In genomic region chr16:24538756-24539294, GRCh38 we compare ENCODE assay signal across 8 cellular contexts. TPM values are rescaled to one million over a fixed set of nuclear protein-coding genes. Genes with fewer than 3 reads are reported as not detected.
A peak's percentile ranks its signal among the peaks of the same experiment; 100 is the strongest.
DNase-seq lines count a peak whose midpoint lies in the region; ATAC-seq and TF ChIP-seq lines count a peak whose summit lies in the region.

No MANE protein-coding gene starts in this region.

- H3K4me1 Mint-ChIP-seq in activated CD4-positive, alpha-beta T cell treated with anti-CD3 and anti-CD28 coated beads, Interleukin-2, amount 10 ng/mL, durations not matched to agents 7 days and 5 days: peaks cover 32% of the 10 kb centered on the region

- no peak for DNase-seq in activated CD4-positive, alpha-beta T cell treated with anti-CD3 and anti-CD28 coated beads, Interleukin-2, amount 10 ng/mL, durations not matched to agents 7 days and 5 days
- DNase-seq in activated CD4-positive, alpha-beta T cell treated with anti-CD3 and anti-CD28 coated beads, Interleukin-2, amount 50 U/mL, for 48 hours: no peak
- DNase-seq in LNCaP clone FGC (ENCODE audit: low read depth): peak; percentile 75
- DNase-seq in glomerular endothelial cell (ENCODE audit: extremely low read depth, low read depth, low spot score): peak; percentile 47
- no peak for DNase-seq in prostate gland (ENCODE audit: low spot score)

- TF ChIP-seq POLR2A in prostate gland (IDR thresholded peaks at IDR 0.05): no peak

- TF ChIP-seq CTCF in LNCaP clone FGC (IDR thresholded peaks at IDR 0.05; ENCODE audit: control insufficient read depth, extremely low read depth, insufficient read depth): peak; percentile 22; the same call in 1 of the 2 replicates
- no peak for TF ChIP-seq CTCF in WI38 (IDR thresholded peaks at IDR 0.05; ENCODE audit: low read depth, low read length)
- TF ChIP-seq CTCF in prostate gland (IDR thresholded peaks at IDR 0.05): peak in 1 of 4 experiments; percentile 10

- peak overlapping the region; percentile 96 for H3K4me3 ChIP-seq in LNCaP clone FGC (ENCODE audit: low read depth, low read length)
- H3K4me3 ChIP-seq in WI38 (ENCODE audit: low read depth, low read length): peak overlapping the region; percentile 97
- peak overlapping the region; percentile 88 to 98 for H3K4me3 ChIP-seq in prostate gland

- 13% methylated on average over 11 of the region's 11 CpGs for WGBS in prostate gland

- intact Hi-C loops in prostate gland (cut with DNase I): no loop called here

- no peaks in the 10 kb centered on the region for H3K27me3 Mint-ChIP-seq in activated CD4-positive, alpha-beta T cell treated with anti-CD3 and anti-CD28 coated beads, Interleukin-2, amount 10 ng/mL, durations not matched to agents 7 days and 5 days

- no peaks in the 10 kb centered on the region for H3K27me3 ChIP-seq in prostate gland (replicated peaks; ENCODE audit: insufficient read depth)

- CTCF ChIA-PET in activated CD4-positive, alpha-beta T cell treated with anti-CD3 and anti-CD28 coated beads, Interleukin-2, amount 10 ng/mL, durations not matched to agents 7 days and 5 days (lab: Charles Lee): interaction anchor here (0.6 to 1.8 kb wide), 7 partner anchors 10 to 875 kb away, joined by 3 to 7 read pairs (median 3); no protein-coding TSS in a partner anchor

- H3K36me3 Mint-ChIP-seq in activated CD4-positive, alpha-beta T cell treated with anti-CD3 and anti-CD28 coated beads, Interleukin-2, amount 10 ng/mL, durations not matched to agents 7 days and 5 days (ENCODE audit: low read depth): peaks cover 30% of the 10 kb centered on the region

- H3K4me3 Mint-ChIP-seq in activated CD4-positive, alpha-beta T cell treated with anti-CD3 and anti-CD28 coated beads, Interleukin-2, amount 10 ng/mL, durations not matched to agents 7 days and 5 days: peak overlapping the region; percentile 99

- no peaks in the 10 kb centered on the region for H3K36me3 ChIP-seq in prostate gland

- H3K9me3 Mint-ChIP-seq in activated CD4-positive, alpha-beta T cell treated with anti-CD3 and anti-CD28 coated beads, Interleukin-2, amount 10 ng/mL, durations not matched to agents 7 days and 5 days: no peaks in the 10 kb centered on the region

- H3K9me3 ChIP-seq in prostate gland: no peaks in the 10 kb centered on the region

- ATAC-seq in GM19397 (IDR thresholded peaks at IDR 0.05; ENCODE audit: unreplicated experiment) (no peak), GM18502 (IDR thresholded peaks at IDR 0.05; ENCODE audit: poor library complexity, unreplicated experiment) (no peak)

- peak overlapping the region; percentile 100 for H3K27ac Mint-ChIP-seq in activated CD4-positive, alpha-beta T cell treated with anti-CD3 and anti-CD28 coated beads, Interleukin-2, amount 10 ng/mL, durations not matched to agents 7 days and 5 days

- H3K4me1 ChIP-seq in prostate gland (replicated peaks): no peaks in the 10 kb centered on the region

- POLR2A ChIA-PET in activated CD4-positive, alpha-beta T cell treated with anti-CD3 and anti-CD28 coated beads, Interleukin-2, amount 10 ng/mL, durations not matched to agents 7 days and 5 days (lab: Charles Lee): interaction anchor here (0.7 kb wide), 1 partner anchor 14 kb away, joined by 4 read pairs; no protein-coding TSS in a partner anchor

- peak overlapping the region; percentile 99 for H3K27ac ChIP-seq in prostate gland

RNA-seq across cellular contexts. Expression of gene RBBP6, which starts 0.5 kb away (rescaled TPM):
- total RNA-seq in activated CD4-positive, alpha-beta T cell treated with anti-CD3 and anti-CD28 coated beads, Interleukin-2, amount 10 ng/mL, durations not matched to agents 7 days and 5 days: 10 to 100 TPM; 63.7 to 66.4 TPM
- total RNA-seq in glomerular endothelial cell (33.5 and 54.5 TPM in 2 replicates), prostate gland (10 to 100 TPM; 83.2 to 92.7 TPM)

Comparison
In these comparisons a context has a peak if more than half of its experiments do, and no peak if none do; other contexts are left out.
1. DNase-seq: peak in LNCaP clone FGC (single experiment) and glomerular endothelial cell (single experiment); none in activated CD4-positive, alpha-beta T cell treated with anti-CD3 and anti-CD28 coated beads, Interleukin-2, amount 10 ng/mL, durations not matched to agents 7 days and 5 days (single experiment), activated CD4-positive, alpha-beta T cell treated with anti-CD3 and anti-CD28 coated beads, Interleukin-2, amount 50 U/mL, for 48 hours (0 of 2) and prostate gland (single experiment).
2. Peak in every context shown above with its lines, with median percentiles within 50 percentile points of each other: H3K4me3 ChIP-seq.